In genomic region chr14:68955164-68955921, GRCh38 we compare ENCODE assay signal across 13 cellular contexts. TPM values are rescaled to one million over a fixed set of nuclear protein-coding genes. Genes with fewer than 3 reads are reported as not detected.
DNase-seq lines count a peak whose midpoint lies in the region; ATAC-seq and TF ChIP-seq lines count a peak whose summit lies in the region.
"Had no signal": no experiment of that assay in that cellular context is flagged by ENCODE, and none has a peak within 500 bp of the region (broad histone marks: within the 10 kb centered on the region; RNA-seq: fewer than 3 reads in every experiment).

No MANE protein-coding gene starts in this region.

- no peaks in the 10 kb centered on the region for H3K9me3 Mint-ChIP-seq in stimulated activated naive CD8-positive, alpha-beta T cell treated with anti-CD3 and anti-CD28 coated beads, Interleukin-15, amount 100 ng/mL, for 72 hours
- H3K9me3 Mint-ChIP-seq in immature natural killer cell, result no peaks in the 10 kb centered on the region

- H3K27me3 ChIP-seq in HUES6 (ENCODE audit: control insufficient read depth, insufficient read depth, low read length), result no peaks in the 10 kb centered on the region
- peaks cover 0 to 14% (median 0%) of the 10 kb centered on the region in 45 donors for H3K27me3 ChIP-seq in dorsolateral prefrontal cortex

- ATAC-seq in left lobe of liver, result peak; percentile 70
- ATAC-seq in stimulated activated naive CD8-positive, alpha-beta T cell treated with anti-CD3 and anti-CD28 coated beads, Interleukin-15, amount 100 ng/mL, for 72 hours, result peak; percentile 24
- ATAC-seq in HG02840 (IDR thresholded peaks at IDR 0.05; ENCODE audit: low FRiP score, unreplicated experiment), result no peak
- ATAC-seq: esophagus mucosa had no signal

- TF ChIP-seq CTCF in astrocyte of the spinal cord (IDR thresholded peaks at IDR 0.05; ENCODE audit: low read depth, low read length) (no peak), dorsolateral prefrontal cortex (IDR thresholded peaks at IDR 0.05 in 54 of 56, conservative IDR thresholded peaks at IDR 0.05 in 2 of 56; ENCODE audit: low read depth in 1 of 56, partially characterized antibody in 56 of 56) (no peak)

- no peaks in the 10 kb centered on the region for H3K9me3 ChIP-seq in HUES6 (ENCODE audit: control insufficient read depth, insufficient read depth, low read depth, low read length)

- H3K27ac ChIP-seq in HUES6 (ENCODE audit: low read depth, low read length), result 0 out of 2 replicates have a peak overlapping the region, but pooled peaks have one; percentile 14
- H3K27ac ChIP-seq in dorsolateral prefrontal cortex, result peak overlapping the region in 13 of 59 donors; percentile 2 to 59 (median 29)
- H3K27ac ChIP-seq: parathyroid adenoma had no signal

- no peak overlapping the region for H3K9ac ChIP-seq in HUES6 (ENCODE audit: low read length)
- H3K9ac ChIP-seq: parathyroid adenoma had no signal

- H3K4me3 ChIP-seq in HUES6 (ENCODE audit: low read depth, low read length) (no peak overlapping the region), astrocyte of the spinal cord (ENCODE audit: low read depth, low read length) (no peak overlapping the region), dorsolateral prefrontal cortex (no peak overlapping the region)

- intact Hi-C loops in dorsolateral prefrontal cortex (cut with DNase I), result no loop called here

- peaks cover 100% of the 10 kb centered on the region for H3K4me1 Mint-ChIP-seq in stimulated activated naive CD8-positive, alpha-beta T cell treated with anti-CD3 and anti-CD28 coated beads, Interleukin-15, amount 100 ng/mL, for 72 hours
- no peaks in the 10 kb centered on the region for H3K4me1 Mint-ChIP-seq in immature natural killer cell

- in situ Hi-C loops in astrocyte of the spinal cord (cut with HindIII; ENCODE audit: low sequenced_read_pairs), result no loop called here

- DNase-seq in astrocyte of the spinal cord (ENCODE audit: low read depth, low spot score), result peak; percentile 59
- no peak for DNase-seq in left lobe of liver (ENCODE audit: low spot score)
- no peak for DNase-seq in stimulated activated naive CD8-positive, alpha-beta T cell treated with anti-CD3 and anti-CD28 coated beads, Interleukin-15, amount 100 ng/mL, for 72 hours
- DNase-seq in immature natural killer cell, result no peak
- no peak for DNase-seq in kidney tubule cell (ENCODE audit: low spot score)
- DNase-seq in dorsolateral prefrontal cortex, result no peak
- DNase-seq: activated T-cell treated with anti-CD3 and anti-CD28 coated beads for 4 hours, NCI-H2029, T-helper 1 cell had no signal

- H3K27ac Mint-ChIP-seq in stimulated activated naive CD8-positive, alpha-beta T cell treated with anti-CD3 and anti-CD28 coated beads, Interleukin-15, amount 100 ng/mL, for 72 hours, result peak overlapping the region; percentile 96 to 97
- no peak overlapping the region for H3K27ac Mint-ChIP-seq in immature natural killer cell

- no peaks in the 10 kb centered on the region for H3K36me3 Mint-ChIP-seq in immature natural killer cell

- no peaks in the 10 kb centered on the region for H3K27me3 Mint-ChIP-seq in stimulated activated naive CD8-positive, alpha-beta T cell treated with anti-CD3 and anti-CD28 coated beads, Interleukin-15, amount 100 ng/mL, for 72 hours
- H3K27me3 Mint-ChIP-seq in immature natural killer cell (ENCODE audit: low read depth in 3 of 3), result peaks cover 0 to 2% (median 0%) of the 10 kb centered on the region in 3 donors

- H3K4me1 ChIP-seq in HUES6 (ENCODE audit: control insufficient read depth, insufficient read depth, low read length), result peaks cover 64% of the 10 kb centered on the region
- H3K4me1 ChIP-seq: parathyroid adenoma had no signal

- H3K36me3 ChIP-seq in HUES6 (ENCODE audit: control insufficient read depth, insufficient read depth, low read length), result peaks cover 28% of the 10 kb centered on the region

- peak overlapping the region; percentile 74 to 81 for H3K4me3 Mint-ChIP-seq in stimulated activated naive CD8-positive, alpha-beta T cell treated with anti-CD3 and anti-CD28 coated beads, Interleukin-15, amount 100 ng/mL, for 72 hours
- no peak overlapping the region for H3K4me3 Mint-ChIP-seq in immature natural killer cell

RNA-seq across cellular contexts. Expression of gene ACTN1, which starts 23.8 kb away (rescaled TPM):
- total RNA-seq in left lobe of liver, result 60.1 TPM
- 1 to 10 TPM; 5.2 to 9.7 (median 9.3) TPM for polyA plus RNA-seq in immature natural killer cell
- total RNA-seq in dorsolateral prefrontal cortex, result 100 to 1,000 TPM in 115 of 120 experiments, 10 to 100 TPM in 5; 56.9 to 234 (median 157) TPM

Comparison
In these comparisons a context has a peak if more than half of its experiments do, and no peak if none do; other contexts are left out.
1. H3K27ac Mint-ChIP-seq: peak in stimulated activated naive CD8-positive, alpha-beta T cell treated with anti-CD3 and anti-CD28 coated beads, Interleukin-15, amount 100 ng/mL, for 72 hours (2 of 2); none in immature natural killer cell (0 of 6).
2. H3K4me3 Mint-ChIP-seq: peak in stimulated activated naive CD8-positive, alpha-beta T cell treated with anti-CD3 and anti-CD28 coated beads, Interleukin-15, amount 100 ng/mL, for 72 hours (2 of 2); none in immature natural killer cell (0 of 5).